10 cellular contexts compared by ENCODE assay signal in genomic region chr16:29731768-29732601, GRCh38. TPM values are rescaled to one million over a fixed set of nuclear protein-coding genes. Genes with fewer than 3 reads are reported as not detected.
DNase-seq lines count a peak whose midpoint lies in the region; ATAC-seq and TF ChIP-seq lines count a peak whose summit lies in the region.
"Not testable (repeated sequence)": the region's sequence is repeated elsewhere in the genome, so short reads cannot be mapped to it uniquely, and the experiment has no call there.
"Had no signal": no experiment of that assay in that cellular context is flagged by ENCODE, and none has a peak within 500 bp of the region (broad histone marks: within the 10 kb centered on the region; RNA-seq: fewer than 3 reads in every experiment).

No MANE protein-coding gene starts in this region.

- H3K27me3 Mint-ChIP-seq in CD8-positive, alpha-beta memory T cell; activated CD4-positive, alpha-beta T cell treated with anti-CD3 and anti-CD28 coated beads for 36 hours; neural crest cell (ENCODE audit: low read depth): not testable (repeated sequence)
- peaks cover 11% of the 10 kb centered on the region for H3K27me3 Mint-ChIP-seq in activated T-helper 2 cell treated with anti-CD3 and anti-CD28 coated beads, Interferon-gamma antibody, Interleukin-2, Interleukin-4, amounts not matched to agents 10 μg/mL and 5 μg/mL and 100 μg/mL, durations not matched to agents 14 hours and 24 hours and 36 hours (ENCODE audit: low read depth)

- H3K4me1 ChIP-seq in CD8-positive, alpha-beta memory T cell (ENCODE audit: insufficient read depth, low read length): peaks cover 23% of the 10 kb centered on the region

- not testable (repeated sequence) for H3K4me3 ChIP-seq in CD8-positive, alpha-beta memory T cell (ENCODE audit: low read length)

- H3K27me3 ChIP-seq in CD8-positive, alpha-beta memory T cell (ENCODE audit: insufficient read depth, low read length, poor library complexity, severe bottlenecking): not testable (repeated sequence)

- POLR2A ChIA-PET in CD8-positive, alpha-beta memory T cell (lab: Charles Lee): interaction anchor here (0.8 kb wide), 1 partner anchor 58 kb away, joined by 4 read pairs; the partner anchor contains the start of gene KIF22
- POLR2A ChIA-PET in activated CD4-positive, alpha-beta T cell treated with anti-CD3 and anti-CD28 coated beads for 36 hours (lab: Charles Lee): interaction anchor here (0.6 to 1.4 kb wide), 12 partner anchors 9 to 744 kb away, joined by 3 to 12 read pairs (median 4); partner anchors contain the start of genes C16orf54 and KIF22

- intact Hi-C loops in activated CD4-positive, alpha-beta T cell treated with anti-CD3 and anti-CD28 coated beads for 36 hours (cut with DNase I, micrococcal nuclease): loop anchor here (1.0 kb wide), 4 partner anchors 13 to 119 kb away; partner anchors contain the start of genes C16orf54 (in 2 of the 2) and KIF22 (in 1 of the 2)
- intact Hi-C loops in activated T-helper 2 cell treated with anti-CD3 and anti-CD28 coated beads, Interferon-gamma antibody, Interleukin-2, Interleukin-4, amounts not matched to agents 10 μg/mL and 5 μg/mL and 100 μg/mL, durations not matched to agents 14 hours and 24 hours and 36 hours (cut with micrococcal nuclease): loop anchor here (1.0 to 2.0 kb wide), 3 partner anchors 14 to 58 kb away; partner anchors contain the start of gene KIF22

- H3K9me3 ChIP-seq in CD8-positive, alpha-beta memory T cell (ENCODE audit: low read length): not testable (repeated sequence)

- H3K4me3 Mint-ChIP-seq in CD8-positive, alpha-beta memory T cell: peak overlapping the region in 5 of 7 donors; percentile 39 to 74 (median 51)
- H3K4me3 Mint-ChIP-seq in activated CD4-positive, alpha-beta T cell treated with anti-CD3 and anti-CD28 coated beads for 36 hours: peak overlapping the region; percentile 20
- H3K4me3 Mint-ChIP-seq in activated T-helper 2 cell treated with anti-CD3 and anti-CD28 coated beads, Interferon-gamma antibody, Interleukin-2, Interleukin-4, amounts not matched to agents 10 μg/mL and 5 μg/mL and 100 μg/mL, durations not matched to agents 14 hours and 24 hours and 36 hours (ENCODE audit: low read depth): peak overlapping the region; percentile 71
- H3K4me3 Mint-ChIP-seq in neural crest cell: not testable (repeated sequence)

- not testable (repeated sequence) for H3K36me3 Mint-ChIP-seq in CD8-positive, alpha-beta memory T cell; activated CD4-positive, alpha-beta T cell treated with anti-CD3 and anti-CD28 coated beads for 36 hours (ENCODE audit: low read depth); activated T-helper 2 cell treated with anti-CD3 and anti-CD28 coated beads, Interferon-gamma antibody, Interleukin-2, Interleukin-4, amounts not matched to agents 10 μg/mL and 5 μg/mL and 100 μg/mL, durations not matched to agents 14 hours and 24 hours and 36 hours (ENCODE audit: low read depth); neural crest cell (ENCODE audit: low read depth)

- DNase-seq in CD8-positive, alpha-beta memory T cell: peak in 1 of 5 donors; percentile 34
- peak; percentile 39 for DNase-seq in KBM-7
- peak; percentile 93 for DNase-seq in activated CD4-positive, alpha-beta T cell treated with anti-CD3 and anti-CD28 coated beads for 36 hours
- peak; percentile 48 for DNase-seq in activated T-helper 2 cell treated with anti-CD3 and anti-CD28 coated beads, Interferon-gamma antibody, Interleukin-2, Interleukin-4, amounts not matched to agents 10 μg/mL and 5 μg/mL and 100 μg/mL, durations not matched to agents 14 hours and 24 hours and 36 hours (ENCODE audit: low spot score)
- DNase-seq in neural crest cell (ENCODE audit: low read depth, low spot score): not testable (repeated sequence)
- DNase-seq in stimulated activated CD8-positive, alpha-beta memory T cell treated with anti-CD3 and anti-CD28 coated beads, Interleukin-4, amount 100 ng/mL, for 24 hours (ENCODE audit: low read depth): peak; percentile 67

- peak; percentile 66 for ATAC-seq in GM19324 (IDR thresholded peaks at IDR 0.05; ENCODE audit: low FRiP score, unreplicated experiment)
- ATAC-seq in HG02798 (IDR thresholded peaks at IDR 0.05; ENCODE audit: poor library complexity, unreplicated experiment): peak; percentile 79
- ATAC-seq in activated CD4-positive, alpha-beta T cell treated with anti-CD3 and anti-CD28 coated beads for 36 hours: peak; percentile 92

- not testable (repeated sequence) for H3K27ac ChIP-seq in CD8-positive, alpha-beta memory T cell (ENCODE audit: low read depth, low read length)

- H3K9me3 Mint-ChIP-seq in CD8-positive, alpha-beta memory T cell; activated T-helper 2 cell treated with anti-CD3 and anti-CD28 coated beads, Interferon-gamma antibody, Interleukin-2, Interleukin-4, amounts not matched to agents 10 μg/mL and 5 μg/mL and 100 μg/mL, durations not matched to agents 14 hours and 24 hours and 36 hours; neural crest cell: not testable (repeated sequence)
- peaks cover 10% of the 10 kb centered on the region for H3K9me3 Mint-ChIP-seq in activated CD4-positive, alpha-beta T cell treated with anti-CD3 and anti-CD28 coated beads for 36 hours (ENCODE audit: low read depth)

- in situ Hi-C loops in KBM-7 (cut with MboI; ENCODE audit: low pct_unique_long_range_greater_than_20kb, low sequenced_read_pairs): not testable (repeated sequence)

- H3K4me1 Mint-ChIP-seq in CD8-positive, alpha-beta memory T cell: peaks cover 38 to 50% (median 49%) of the 10 kb centered on the region in 3 donors
- H3K4me1 Mint-ChIP-seq in activated CD4-positive, alpha-beta T cell treated with anti-CD3 and anti-CD28 coated beads for 36 hours: peaks cover 50% of the 10 kb centered on the region
- peaks cover 37% of the 10 kb centered on the region for H3K4me1 Mint-ChIP-seq in activated T-helper 2 cell treated with anti-CD3 and anti-CD28 coated beads, Interferon-gamma antibody, Interleukin-2, Interleukin-4, amounts not matched to agents 10 μg/mL and 5 μg/mL and 100 μg/mL, durations not matched to agents 14 hours and 24 hours and 36 hours (ENCODE audit: low read depth)
- H3K4me1 Mint-ChIP-seq in neural crest cell: not testable (repeated sequence)

- peak overlapping the region in 7 of 8 donors; percentile 59 to 93 (median 80) for H3K27ac Mint-ChIP-seq in CD8-positive, alpha-beta memory T cell
- peak overlapping the region; percentile 90 for H3K27ac Mint-ChIP-seq in activated CD4-positive, alpha-beta T cell treated with anti-CD3 and anti-CD28 coated beads for 36 hours
- H3K27ac Mint-ChIP-seq in activated T-helper 2 cell treated with anti-CD3 and anti-CD28 coated beads, Interferon-gamma antibody, Interleukin-2, Interleukin-4, amounts not matched to agents 10 μg/mL and 5 μg/mL and 100 μg/mL, durations not matched to agents 14 hours and 24 hours and 36 hours: peak overlapping the region; percentile 99
- H3K27ac Mint-ChIP-seq in neural crest cell (ENCODE audit: unreplicated experiment): peak overlapping the region; percentile 37

- not testable (repeated sequence) for TF ChIP-seq CTCF in neural crest cell (conservative IDR thresholded peaks at IDR 0.05)

- not testable (repeated sequence) for H3K36me3 ChIP-seq in CD8-positive, alpha-beta memory T cell (ENCODE audit: insufficient read depth, low read length)

- CTCF ChIA-PET in CD8-positive, alpha-beta memory T cell (lab: Charles Lee): interaction anchor here (1.1 to 6.5 kb wide), 6 partner anchors 10 to 116 kb away, joined by 3 to 28 read pairs (median 6); partner anchors contain the start of genes KIF22 and PAGR1
- CTCF ChIA-PET in activated CD4-positive, alpha-beta T cell treated with anti-CD3 and anti-CD28 coated beads for 36 hours (lab: Charles Lee): interaction anchor here (0.7 to 3.9 kb wide), 8 partner anchors 14 to 116 kb away, joined by 3 to 41 read pairs (median 4); partner anchors contain the start of gene KIF22

RNA-seq across cellular contexts. Expression of gene C16orf54, which starts 13.8 kb away (rescaled TPM):
- total RNA-seq in CD8-positive, alpha-beta memory T cell: 10 to 100 TPM; 32.3 to 33.3 TPM
- polyA plus RNA-seq in CD8-positive, alpha-beta memory T cell: 45.0 TPM
- total RNA-seq in activated CD4-positive, alpha-beta T cell treated with anti-CD3 and anti-CD28 coated beads for 36 hours: 10 to 100 TPM; 21.3 to 22.0 TPM
- total RNA-seq in activated T-helper 2 cell treated with anti-CD3 and anti-CD28 coated beads, Interferon-gamma antibody, Interleukin-2, Interleukin-4, amounts not matched to agents 10 μg/mL and 5 μg/mL and 100 μg/mL, durations not matched to agents 14 hours and 24 hours and 36 hours: 18.0 and 18.5 TPM in 2 replicates
- total RNA-seq in neural crest cell: not detected in 2 replicates
- total RNA-seq: astrocyte, myocyte had no signal

RNA-seq across cellular contexts. Expression of gene ZG16, which starts 46.1 kb away (rescaled TPM):
- not detected for total RNA-seq in CD8-positive, alpha-beta memory T cell
- polyA plus RNA-seq in CD8-positive, alpha-beta memory T cell: not detected
- total RNA-seq in activated CD4-positive, alpha-beta T cell treated with anti-CD3 and anti-CD28 coated beads for 36 hours: not detected
- not detected in 2 replicates for total RNA-seq in activated T-helper 2 cell treated with anti-CD3 and anti-CD28 coated beads, Interferon-gamma antibody, Interleukin-2, Interleukin-4, amounts not matched to agents 10 μg/mL and 5 μg/mL and 100 μg/mL, durations not matched to agents 14 hours and 24 hours and 36 hours
- total RNA-seq in neural crest cell: not detected in 2 replicates
- total RNA-seq: astrocyte, myocyte had no signal

RNA-seq across cellular contexts. Expression of gene QPRT, which starts 53.0 kb away (rescaled TPM):
- 1 to 10 TPM; 3.0 to 3.5 TPM for total RNA-seq in CD8-positive, alpha-beta memory T cell
- 0.74 TPM for polyA plus RNA-seq in CD8-positive, alpha-beta memory T cell
- total RNA-seq in activated CD4-positive, alpha-beta T cell treated with anti-CD3 and anti-CD28 coated beads for 36 hours: 1 to 10 TPM; 5.7 to 6.8 TPM
- total RNA-seq in activated T-helper 2 cell treated with anti-CD3 and anti-CD28 coated beads, Interferon-gamma antibody, Interleukin-2, Interleukin-4, amounts not matched to agents 10 μg/mL and 5 μg/mL and 100 μg/mL, durations not matched to agents 14 hours and 24 hours and 36 hours: 24.1 and 29.0 TPM in 2 replicates
- total RNA-seq in neural crest cell: 77.3 and 79.5 TPM in 2 replicates

RNA-seq across cellular contexts. Expression of gene KIF22, which starts 58.6 kb away (rescaled TPM):
- total RNA-seq in CD8-positive, alpha-beta memory T cell: 100 to 1,000 TPM; 118 to 131 TPM
- 61.2 TPM for polyA plus RNA-seq in CD8-positive, alpha-beta memory T cell
- total RNA-seq in activated CD4-positive, alpha-beta T cell treated with anti-CD3 and anti-CD28 coated beads for 36 hours: 100 to 1,000 TPM; 153 to 168 TPM
- 132 and 136 TPM in 2 replicates for total RNA-seq in activated T-helper 2 cell treated with anti-CD3 and anti-CD28 coated beads, Interferon-gamma antibody, Interleukin-2, Interleukin-4, amounts not matched to agents 10 μg/mL and 5 μg/mL and 100 μg/mL, durations not matched to agents 14 hours and 24 hours and 36 hours
- total RNA-seq in neural crest cell: 162 and 173 TPM in 2 replicates

Comparison
In these comparisons a context has a peak if more than half of its experiments do, and no peak if none do; other contexts are left out.
1. H3K27ac Mint-ChIP-seq: peak in every context shown above with its lines; median percentile 99 in activated T-helper 2 cell treated with anti-CD3 and anti-CD28 coated beads, Interferon-gamma antibody, Interleukin-2, Interleukin-4, amounts not matched to agents 10 μg/mL and 5 μg/mL and 100 μg/mL, durations not matched to agents 14 hours and 24 hours and 36 hours; 90 in activated CD4-positive, alpha-beta T cell treated with anti-CD3 and anti-CD28 coated beads for 36 hours; 80 in CD8-positive, alpha-beta memory T cell; 37 in neural crest cell.
2. RNA of gene C16orf54, which starts 13.8 kb away (total RNA-seq): 32.3 to 33.3 TPM in CD8-positive, alpha-beta memory T cell, 21.3 to 22.0 TPM in activated CD4-positive, alpha-beta T cell treated with anti-CD3 and anti-CD28 coated beads for 36 hours and 18.0 to 18.5 TPM in activated T-helper 2 cell treated with anti-CD3 and anti-CD28 coated beads, Interferon-gamma antibody, Interleukin-2, Interleukin-4, amounts not matched to agents 10 μg/mL and 5 μg/mL and 100 μg/mL, durations not matched to agents 14 hours and 24 hours and 36 hours; not detected in neural crest cell; every median in the first group is over 10 times any median in the second.
3. Peak in every context shown above with its lines, with median percentiles within 50 percentile points of each other: ATAC-seq.